Comparison of ENCODE assay signal across 15 cellular contexts in the genomic region with DNA sequence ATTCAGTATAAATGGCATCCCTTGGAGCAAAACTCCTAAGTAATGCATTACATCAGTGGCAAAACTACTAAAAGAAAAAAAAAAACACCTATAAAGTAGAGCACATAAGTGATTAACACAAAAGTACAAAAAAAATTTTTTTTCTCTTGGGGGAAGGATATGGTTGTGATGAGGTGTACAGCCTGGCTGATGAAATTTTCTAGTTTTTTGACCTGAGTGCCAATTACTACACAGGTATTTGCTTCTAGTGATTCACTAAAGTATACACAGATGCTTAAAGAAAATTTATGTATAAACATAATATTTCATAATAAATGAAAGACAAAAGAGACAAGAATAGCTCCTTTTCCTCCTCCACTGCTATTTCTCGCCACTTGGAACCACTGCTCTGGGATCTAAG.
"Had no signal": no experiment of that assay in that cellular context is flagged by ENCODE, and none has a peak within 500 bp of the region (broad histone marks: within the 10 kb centered on the region; RNA-seq: fewer than 3 reads in every experiment).

No MANE protein-coding gene starts in this region.

- H3K36me3 ChIP-seq: gastrocnemius medialis, pancreas, sigmoid colon, thyroid gland had no signal

- H3K9me3 Mint-ChIP-seq: activated CD4-positive, alpha-beta T cell treated with anti-CD3 and anti-CD28 coated beads, Interleukin-2, amount 10 ng/mL, durations not matched to agents 24 days and 14 days; activated naive CD4-positive, alpha-beta T cell treated with anti-CD3 and anti-CD28 coated beads, Interleukin-2, amount 10 ng/mL, durations not matched to agents 7 days and 5 days; activated T-helper 2 cell treated with anti-CD3 and anti-CD28 coated beads, Interferon-gamma antibody, Interleukin-2, Interleukin-4, amounts not matched to agents 10 μg/mL and 5 μg/mL and 100 μg/mL, durations not matched to agents 14 hours and 24 hours and 36 hours; WTC11 had no signal

- H3K27me3 ChIP-seq: gastrocnemius medialis, heart left ventricle, pancreas, sigmoid colon, thyroid gland had no signal

- H3K4me1 Mint-ChIP-seq: WTC11 had no signal

- H3K27me3 Mint-ChIP-seq: activated CD4-positive, alpha-beta T cell treated with anti-CD3 and anti-CD28 coated beads, Interleukin-2, amount 10 ng/mL, durations not matched to agents 24 days and 14 days; activated naive CD4-positive, alpha-beta T cell treated with anti-CD3 and anti-CD28 coated beads, Interleukin-2, amount 10 ng/mL, durations not matched to agents 7 days and 5 days had no signal

- FAIRE-seq: TTC549, urothelium cell line had no signal

- H3K9me3 ChIP-seq: gastrocnemius medialis, heart left ventricle, pancreas, sigmoid colon, thyroid gland had no signal

- DNase-seq: activated CD4-positive, alpha-beta T cell treated with anti-CD3 and anti-CD28 coated beads, Interleukin-2, amount 10 ng/mL, durations not matched to agents 24 days and 14 days; activated naive CD4-positive, alpha-beta T cell treated with anti-CD3 and anti-CD28 coated beads, Interleukin-2, amount 10 ng/mL, durations not matched to agents 7 days and 5 days; activated T-cell treated with anti-CD3 and anti-CD28 coated beads for 4 hours; effector memory CD4-positive, alpha-beta T cell; gastrocnemius medialis; heart left ventricle; pancreas; sigmoid colon; stimulated activated CD4-positive, alpha-beta T cell treated with anti-CD3 and anti-CD28 coated beads, Interleukin-1b, Interleukin-23, amount 100 ng/mL, for 48 hours; thyroid gland had no signal

- H3K27ac Mint-ChIP-seq: activated CD4-positive, alpha-beta T cell treated with anti-CD3 and anti-CD28 coated beads, Interleukin-2, amount 10 ng/mL, durations not matched to agents 24 days and 14 days; activated T-helper 2 cell treated with anti-CD3 and anti-CD28 coated beads, Interferon-gamma antibody, Interleukin-2, Interleukin-4, amounts not matched to agents 10 μg/mL and 5 μg/mL and 100 μg/mL, durations not matched to agents 14 hours and 24 hours and 36 hours had no signal

- H3K4me3 Mint-ChIP-seq: activated CD4-positive, alpha-beta T cell treated with anti-CD3 and anti-CD28 coated beads, Interleukin-2, amount 10 ng/mL, durations not matched to agents 24 days and 14 days; activated naive CD4-positive, alpha-beta T cell treated with anti-CD3 and anti-CD28 coated beads, Interleukin-2, amount 10 ng/mL, durations not matched to agents 7 days and 5 days; WTC11 had no signal

- H3K27ac ChIP-seq: coronary artery, gastrocnemius medialis, pancreas, sigmoid colon, thyroid gland had no signal

- H3K4me1 ChIP-seq: pancreas had no signal

- H3K4me3 ChIP-seq: coronary artery, gastrocnemius medialis, heart left ventricle, pancreas, sigmoid colon, thyroid gland had no signal

- ATAC-seq: gastrocnemius medialis, heart left ventricle, pancreas, WTC11 had no signal
